In the genomic region with DNA sequence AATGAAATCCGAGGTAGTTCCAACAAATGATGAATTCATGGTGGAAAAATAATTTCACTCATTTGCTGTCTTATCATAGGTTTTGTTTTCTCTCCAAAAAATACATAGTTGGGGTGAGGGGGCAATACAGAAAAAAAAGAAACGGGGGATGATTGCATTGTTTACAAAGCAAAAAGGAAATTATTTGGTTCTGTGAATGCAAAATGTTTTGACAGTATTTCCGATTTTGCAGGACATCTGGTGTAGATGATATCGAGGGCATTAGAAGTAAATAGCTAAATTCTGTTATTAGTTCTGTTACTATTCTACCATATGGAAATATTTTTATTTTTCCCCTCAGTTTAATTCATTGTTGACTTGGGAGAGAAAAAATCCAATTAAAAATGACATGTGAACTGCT, we compare ENCODE assay signal across 6 cellular contexts.
"Had no signal": no experiment of that assay in that cellular context is flagged by ENCODE, and none has a peak within 500 bp of the region (broad histone marks: within the 10 kb centered on the region; RNA-seq: fewer than 3 reads in every experiment).

No MANE protein-coding gene starts in this region.

- DNase-seq: IMR-90, KBM-7, KG1 had no signal

- FAIRE-seq: HepG2, HTR-8/SVneo, K562 had no signal

- ATAC-seq: HepG2, K562 had no signal
